ENCODE assay signal across 8 cellular contexts in the genomic region with DNA sequence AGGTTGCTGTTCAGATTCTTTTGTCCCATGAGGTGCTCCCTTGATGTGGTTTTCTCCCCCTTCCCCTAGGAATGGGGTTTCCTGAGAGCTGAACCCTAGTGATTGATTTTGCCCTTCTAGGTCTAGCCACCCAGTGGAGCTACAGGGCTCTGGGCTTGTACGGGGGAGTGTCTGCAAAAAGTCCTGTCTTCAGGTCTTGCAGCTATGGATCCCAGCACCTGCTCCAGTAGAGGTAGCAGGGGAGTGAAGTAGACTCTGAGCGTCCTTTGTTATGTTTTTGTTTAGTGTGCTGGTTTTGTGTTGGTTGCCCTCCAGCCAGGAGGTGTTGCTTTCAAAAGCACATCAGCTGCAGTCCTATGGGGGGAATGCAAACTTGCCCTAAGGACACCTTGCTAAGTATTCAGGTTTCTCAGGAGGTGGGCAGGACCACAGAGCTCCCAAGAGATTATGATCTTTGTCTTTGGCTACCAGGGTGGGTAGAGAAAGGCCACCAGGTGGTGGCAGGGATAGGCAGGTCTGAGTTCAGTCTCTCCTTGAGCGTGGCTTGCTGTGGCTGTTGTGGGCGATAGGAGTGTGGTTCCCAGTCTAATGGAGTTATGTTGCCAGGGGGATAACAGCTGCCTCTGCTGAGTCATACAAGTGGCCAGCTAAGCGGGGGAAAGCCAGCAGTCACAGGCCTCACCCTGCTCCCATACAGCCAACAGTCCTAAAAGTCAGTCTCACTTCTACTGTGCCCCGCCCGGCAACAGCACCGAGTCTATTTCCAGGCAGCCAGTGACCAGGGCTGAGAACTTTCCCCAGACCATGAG.
DNase-seq lines count a peak whose midpoint lies in the region; ATAC-seq and TF ChIP-seq lines count a peak whose summit lies in the region.

No MANE protein-coding gene starts in this region.

- H3K27ac ChIP-seq in SJSA1 (peak overlapping the region; percentile 51), gastroesophageal sphincter (no peak overlapping the region), upper lobe of left lung (no peak overlapping the region)
- H3K27ac ChIP-seq in CD4-positive, alpha-beta T cell (ENCODE audit: low read depth, low read length) = no peak overlapping the region

- TF ChIP-seq EP300 in gastroesophageal sphincter (IDR thresholded peaks at IDR 0.05) (no peak), upper lobe of left lung (IDR thresholded peaks at IDR 0.05) (no peak)

- peaks cover 54% of the 10 kb centered on the region for H3K27me3 Mint-ChIP-seq in activated CD8-positive, alpha-beta memory T cell treated with anti-CD3 and anti-CD28 coated beads, Interleukin-2, amount 10 ng/mL, durations not matched to agents 7 days and 5 days
- H3K27me3 Mint-ChIP-seq in CD4-positive, alpha-beta T cell = peaks cover 83% of the 10 kb centered on the region

- CTCF ChIA-PET in activated CD8-positive, alpha-beta memory T cell treated with anti-CD3 and anti-CD28 coated beads, Interleukin-2, amount 10 ng/mL, durations not matched to agents 7 days and 5 days (lab: Charles Lee) = no interaction called here
- CTCF ChIA-PET in CD4-positive, alpha-beta T cell (lab: Charles Lee) = no interaction called here

- peaks cover 9% of the 10 kb centered on the region for H3K4me1 ChIP-seq in SJSA1 (replicated peaks)
- H3K4me1 ChIP-seq in gastroesophageal sphincter = no peaks in the 10 kb centered on the region
- peaks cover 0 to 5% (median 0%) of the 10 kb centered on the region in 4 donors for H3K4me1 ChIP-seq in upper lobe of left lung

- TF ChIP-seq POLR2A in gastroesophageal sphincter (IDR thresholded peaks at IDR 0.05) (no peak), upper lobe of left lung (IDR thresholded peaks at IDR 0.05) (no peak)

- DNase-seq in activated CD8-positive, alpha-beta memory T cell treated with anti-CD3 and anti-CD28 coated beads, Interleukin-2, amount 10 ng/mL, durations not matched to agents 7 days and 5 days = peak; percentile 42
- DNase-seq in activated CD8-positive, alpha-beta memory T cell treated with anti-CD3 and anti-CD28 coated beads for 24 hours = no peak
- DNase-seq in SJSA1 (ENCODE audit: low read depth in 1 of 2, low spot score in 2 of 2) (peak; percentile 56 to 77), upper lobe of left lung (peak in 1 of 2 donors; percentile 25), KG1 (lab: John Stamatoyannopoulos, UW) (no peak), DMS153 (lab: John Stamatoyannopoulos, UW) (no peak)
- DNase-seq in CD4-positive, alpha-beta T cell = no peak

- intact Hi-C loops in CD4-positive, alpha-beta T cell (cut with DNase I, micrococcal nuclease) = no loop called here

- H3K36me3 ChIP-seq in SJSA1 (no peaks in the 10 kb centered on the region), gastroesophageal sphincter (no peaks in the 10 kb centered on the region), upper lobe of left lung (no peaks in the 10 kb centered on the region)

- H3K4me3 Mint-ChIP-seq in activated CD8-positive, alpha-beta memory T cell treated with anti-CD3 and anti-CD28 coated beads, Interleukin-2, amount 10 ng/mL, durations not matched to agents 7 days and 5 days = no peak overlapping the region
- no peak overlapping the region for H3K4me3 Mint-ChIP-seq in CD4-positive, alpha-beta T cell

- peak; percentile 16 for ATAC-seq in activated CD8-positive, alpha-beta memory T cell treated with anti-CD3 and anti-CD28 coated beads, Interleukin-2, amount 10 ng/mL, durations not matched to agents 7 days and 5 days
- peak; percentile 75 for ATAC-seq in gastroesophageal sphincter
- ATAC-seq in upper lobe of left lung (ENCODE audit: low FRiP score in 2 of 2) = peak; percentile 66 to 97
- no peak for ATAC-seq in CD4-positive, alpha-beta T cell (ENCODE audit: poor library complexity)

- H3K9me3 ChIP-seq in SJSA1 (replicated peaks) (no peaks in the 10 kb centered on the region), gastroesophageal sphincter (no peaks in the 10 kb centered on the region), upper lobe of left lung (no peaks in the 10 kb centered on the region)
- H3K9me3 ChIP-seq in CD4-positive, alpha-beta T cell (ENCODE audit: control insufficient read depth, low read length) = no peaks in the 10 kb centered on the region

- H3K4me1 Mint-ChIP-seq in activated CD8-positive, alpha-beta memory T cell treated with anti-CD3 and anti-CD28 coated beads, Interleukin-2, amount 10 ng/mL, durations not matched to agents 7 days and 5 days = peaks cover 14% of the 10 kb centered on the region
- no peaks in the 10 kb centered on the region for H3K4me1 Mint-ChIP-seq in CD4-positive, alpha-beta T cell (ENCODE audit: low read depth)

- POLR2A ChIA-PET in CD4-positive, alpha-beta T cell (lab: Charles Lee) = no interaction called here

- H3K27me3 ChIP-seq in SJSA1 (replicated peaks) = no peaks in the 10 kb centered on the region
- no peaks in the 10 kb centered on the region for H3K27me3 ChIP-seq in gastroesophageal sphincter
- no peaks in the 10 kb centered on the region for H3K27me3 ChIP-seq in upper lobe of left lung
- peaks cover 9% of the 10 kb centered on the region for H3K27me3 ChIP-seq in CD4-positive, alpha-beta T cell (ENCODE audit: control insufficient read depth, insufficient read depth, low read length)

- TF ChIP-seq CTCF in gastroesophageal sphincter (IDR thresholded peaks at IDR 0.05) (no peak), upper lobe of left lung (IDR thresholded peaks at IDR 0.05) (no peak)
- TF ChIP-seq CTCF in CD4-positive, alpha-beta T cell (IDR thresholded peaks at IDR 0.05) = no peak

- H3K9me3 Mint-ChIP-seq in activated CD8-positive, alpha-beta memory T cell treated with anti-CD3 and anti-CD28 coated beads, Interleukin-2, amount 10 ng/mL, durations not matched to agents 7 days and 5 days (ENCODE audit: low read depth) = peaks cover 6% of the 10 kb centered on the region
- H3K9me3 Mint-ChIP-seq in CD4-positive, alpha-beta T cell = no peaks in the 10 kb centered on the region

- H3K4me3 ChIP-seq in SJSA1 (no peak overlapping the region), gastroesophageal sphincter (no peak overlapping the region), upper lobe of left lung (no peak overlapping the region)

- H3K27ac Mint-ChIP-seq in activated CD8-positive, alpha-beta memory T cell treated with anti-CD3 and anti-CD28 coated beads, Interleukin-2, amount 10 ng/mL, durations not matched to agents 7 days and 5 days = no peak overlapping the region
- no peak overlapping the region for H3K27ac Mint-ChIP-seq in CD4-positive, alpha-beta T cell

- H3K36me3 Mint-ChIP-seq in activated CD8-positive, alpha-beta memory T cell treated with anti-CD3 and anti-CD28 coated beads, Interleukin-2, amount 10 ng/mL, durations not matched to agents 7 days and 5 days = peaks cover 8% of the 10 kb centered on the region
- H3K36me3 Mint-ChIP-seq in CD4-positive, alpha-beta T cell (ENCODE audit: low read depth) = no peaks in the 10 kb centered on the region

- 29% methylated on average over 3 of the region's 8 CpGs; no CpG with 5 or more reads in 1 of the 2 donors for WGBS in gastroesophageal sphincter (ENCODE audit: low coverage in 1 of 2), 2 donors
- 72 to 81% methylated on average over 6 to 8 of the region's 8 CpGs for WGBS in upper lobe of left lung, 2 donors

Comparison
In these comparisons a context has a peak if more than half of its experiments do, and no peak if none do; other contexts are left out.
1. DNase-seq: peak in activated CD8-positive, alpha-beta memory T cell treated with anti-CD3 and anti-CD28 coated beads, Interleukin-2, amount 10 ng/mL, durations not matched to agents 7 days and 5 days (single experiment) and SJSA1 (2 of 2); none in activated CD8-positive, alpha-beta memory T cell treated with anti-CD3 and anti-CD28 coated beads for 24 hours (single experiment), KG1 (single experiment), CD4-positive, alpha-beta T cell (0 of 10) and DMS153 (single experiment).